Comparison of ENCODE assay signal across 17 cellular contexts in genomic region chrX:63664083-63664482, GRCh38.
"Had no signal": no experiment of that assay in that cellular context is flagged by ENCODE, and none has a peak within 500 bp of the region (broad histone marks: within the 10 kb centered on the region; RNA-seq: fewer than 3 reads in every experiment).

No MANE protein-coding gene starts in this region.

- H3K27ac Mint-ChIP-seq: activated naive CD8-positive, alpha-beta T cell; mesothelial cell of epicardium; T-helper 2 cell treated with Interferon-gamma antibody and Interleukin-4, amounts not matched to agents 5 μg/mL and 100 μg/mL, for 36 hours had no signal

- H3K4me1 ChIP-seq: breast epithelium, lower lobe of right lung, psoas muscle, right lobe of liver had no signal

- H3K36me3 ChIP-seq: breast epithelium, right lobe of liver had no signal

- H3K27me3 Mint-ChIP-seq: activated naive CD8-positive, alpha-beta T cell had no signal

- H3K4me3 ChIP-seq: breast epithelium, dorsolateral prefrontal cortex, heart left ventricle, lower lobe of right lung, psoas muscle, right lobe of liver had no signal

- DNase-seq: activated CD4-positive, alpha-beta T cell treated with anti-CD3 and anti-CD28 coated beads, Interleukin-2, amount 50 U/mL, for 1 hour; activated CD8-positive, alpha-beta memory T cell treated with anti-CD3 and anti-CD28 coated beads for 24 hours; activated gamma-delta T cell treated with Interleukin-2 at 50 U/mL for 16 hours; dorsolateral prefrontal cortex; foreskin melanocyte; heart left ventricle; immature natural killer cell; left cardiac atrium; lower lobe of right lung; psoas muscle; right lobe of liver; SW 1271 had no signal

- ATAC-seq: left cardiac atrium, lower lobe of right lung, psoas muscle, right lobe of liver had no signal

- H3K27me3 ChIP-seq: right lobe of liver had no signal

- H3K4me1 Mint-ChIP-seq: immature natural killer cell, mesothelial cell of epicardium, neural crest cell had no signal

- H3K9me3 ChIP-seq: lower lobe of right lung, right lobe of liver had no signal

- H3K9me3 Mint-ChIP-seq: immature natural killer cell; T-helper 2 cell treated with Interferon-gamma antibody and Interleukin-4, amounts not matched to agents 5 μg/mL and 100 μg/mL, for 36 hours had no signal

- H3K27ac ChIP-seq: breast epithelium, dorsolateral prefrontal cortex, heart left ventricle, lower lobe of right lung, psoas muscle, right lobe of liver had no signal

- H3K4me3 Mint-ChIP-seq: activated naive CD8-positive, alpha-beta T cell; immature natural killer cell; mesothelial cell of epicardium; neural crest cell; T-helper 2 cell treated with Interferon-gamma antibody and Interleukin-4, amounts not matched to agents 5 μg/mL and 100 μg/mL, for 36 hours had no signal
